Comparison of ENCODE assay signal across 9 cellular contexts in genomic region chr1:179129702-179130473, GRCh38. TPM values are rescaled to one million over a fixed set of nuclear protein-coding genes. Genes with fewer than 3 reads are reported as not detected.
A peak's percentile ranks its signal among the peaks of the same experiment; 100 is the strongest.
DNase-seq lines count a peak whose midpoint lies in the region; ATAC-seq, FAIRE-seq and TF ChIP-seq lines count a peak whose summit lies in the region.
"Had no signal": no experiment of that assay in that cellular context is flagged by ENCODE, and none has a peak within 500 bp of the region (broad histone marks: within the 10 kb centered on the region; RNA-seq: fewer than 3 reads in every experiment).

No MANE protein-coding gene starts in this region.

- POLR2A ChIA-PET in K562 (lab: Yijun Ruan, JAX) = interaction anchor here (0.6 to 1.0 kb wide), 2 partner anchors 9 to 320 kb away, joined by 3 to 4 read pairs; no protein-coding TSS in a partner anchor

- H3K27ac ChIP-seq in Peyer's patch = peak overlapping the region; percentile 42 to 79 (median 72)
- peak overlapping the region; percentile 47; the same call in 2 of the 3 replicates for H3K27ac ChIP-seq in K562 (ENCODE audit: extremely low read depth, low read depth, low read length)

- H3K9me1 ChIP-seq in K562 (ENCODE audit: control insufficient read depth, insufficient read depth, low read length) = no peaks in the 10 kb centered on the region

- H4K20me1 ChIP-seq in K562 (replicated peaks; ENCODE audit: control insufficient read depth, insufficient read depth, low read length) = no peaks in the 10 kb centered on the region

- H3K9ac ChIP-seq in K562 (ENCODE audit: insufficient read depth in 1 of 2, low read depth in 2 of 2, low read length in 2 of 2) = no peak overlapping the region; a peak in 1 of 4 replicates

- H3K4me1 ChIP-seq in Peyer's patch (peaks cover 0 to 10% (median 0%) of the 10 kb centered on the region in 4 donors), K562 (replicated peaks in 1 of 2; ENCODE audit: control insufficient read depth in 2 of 2, insufficient read depth in 2 of 2, low read length in 2 of 2) (peaks cover 9 to 15% of the 10 kb centered on the region in 2 experiments; a peak in 3 of 5 replicates)

- BruUV-seq in K562 (replicated peaks; lab: Mats Ljungman, UMichigan) = no TSS peak

- H3K4me2 ChIP-seq in K562 (ENCODE audit: insufficient read depth, low read length) = peak overlapping the region; percentile 66

- no peak for TF ChIP-seq RAD21 in K562 (CRISPR knock-in tag; conservative IDR thresholded peaks at IDR 0.05 in 1 of 2, IDR thresholded peaks at IDR 0.05 in 1 of 2)

- TF ChIP-seq POLR2A in Peyer's patch (IDR thresholded peaks at IDR 0.05) (no peak), K562 (conservative IDR thresholded peaks at IDR 0.05) (no peak)

- CTCF ChIA-PET in K562 (lab: Yijun Ruan, JAX; ENCODE audit: low intra/inter-chr PET ratio) = no interaction called here

- peak; percentile 74 for DNase-seq in A172 (ENCODE audit: low spot score)
- no peak for DNase-seq in Peyer's patch
- peak in 1 of 4 experiments; percentile 10 for DNase-seq in K562 (ENCODE audit: extremely low read depth in 1 of 4, low spot score in 3 of 4)
- peak; percentile 73 for DNase-seq in medulla oblongata (ENCODE audit: extremely low spot score)
- no peak for DNase-seq in HuH-7.5 (ENCODE audit: low spot score)
- no peak for DNase-seq in NCI-H187 (lab: John Stamatoyannopoulos, UW)

- H3K27me3 ChIP-seq in Peyer's patch = no peaks in the 10 kb centered on the region
- no peaks in the 10 kb centered on the region for H3K27me3 ChIP-seq in K562 (ENCODE audit: control insufficient read depth in 2 of 2, insufficient read depth in 2 of 2, low read length in 2 of 2)

- TF ChIP-seq CTCF in Peyer's patch (IDR thresholded peaks at IDR 0.05) (no peak), K562 (IDR thresholded peaks at IDR 0.05 in 2 of 3, conservative IDR thresholded peaks at IDR 0.05 in 1 of 3; ENCODE audit: insufficient read depth in 2 of 3, low read depth in 1 of 3, low read length in 3 of 3) (no peak)

- ATAC-seq in GM18870 (IDR thresholded peaks at IDR 0.05; ENCODE audit: unreplicated experiment) (peak; percentile 99), HG03045 (IDR thresholded peaks at IDR 0.05; ENCODE audit: unreplicated experiment) (peak; percentile 92), K562 (peak; percentile 82)

- intact Hi-C loops in K562 (cut with micrococcal nuclease) = no loop called here

- H2AFZ ChIP-seq in K562 (ENCODE audit: low read depth, low read length) = peak overlapping the region; percentile 67

- 67% methylated on average over 10 of the region's 10 CpGs for WGBS in K562 (ENCODE audit: insufficient coverage, low coverage, missing lambda C conversion rate)

- FAIRE-seq in K562 (lab: Jason Lieb, UNC) = no peak
- FAIRE-seq: endometrium had no signal

- H3K79me2 ChIP-seq in K562 (ENCODE audit: control insufficient read depth, insufficient read depth, low read length) = no peaks in the 10 kb centered on the region; the same call in 2 of the 3 replicates

- H3K4me3 ChIP-seq in Peyer's patch (peak overlapping the region; percentile 9 to 30 (median 17)), K562 (no peak overlapping the region)

- in situ Hi-C loops in K562 (cut with MboI) = loop anchor here (10.0 kb wide), 1 partner anchor 235 kb away; the partner anchor contains the start of gene AXDND1

- no peak for TF ChIP-seq EP300 in K562 (IDR thresholded peaks at IDR 0.05; ENCODE audit: low read length)

- H3K36me3 ChIP-seq in Peyer's patch (no peaks in the 10 kb centered on the region), K562 (ENCODE audit: control insufficient read depth, insufficient read depth, low read length) (peaks cover 24% of the 10 kb centered on the region)

- H3K9me3 ChIP-seq in Peyer's patch = no peaks in the 10 kb centered on the region
- H3K9me3 ChIP-seq in K562 (replicated peaks; ENCODE audit: control insufficient read depth, insufficient read depth, low read depth, low read length) = no peaks in the 10 kb centered on the region

TF ChIP-seq in K562, 482 proteins besides CTCF, POLR2A, EP300 and RAD21 (continues in another document):
- TF ChIP-seq HNRNPUL1 (IDR thresholded peaks at IDR 0.05; ENCODE audit: low read length) (no peak), MNT (conservative IDR thresholded peaks at IDR 0.05) (0 out of 4 replicates have a peak, but pooled peaks have one; percentile 17 to 30), CREB3 (tag; conservative IDR thresholded peaks at IDR 0.05; ENCODE audit: low read depth) (peak; percentile 89; the same call in 1 of the 2 replicates), GABPB2 (CRISPR knock-in tag; conservative IDR thresholded peaks at IDR 0.05) (0 out of 2 replicates have a peak, but pooled peaks have one; percentile 32), MED1 (CRISPR knock-in tag; IDR thresholded peaks at IDR 0.05; ENCODE audit: borderline replicate concordance) (no peak), ZNF274 (IDR thresholded peaks at IDR 0.05; ENCODE audit: borderline replicate concordance, low read depth, low read length) (no peak), TCF15 (CRISPR knock-in tag; IDR thresholded peaks at IDR 0.05) (no peak), FOXK2 (conservative IDR thresholded peaks at IDR 0.05 in 1 of 2, IDR thresholded peaks at IDR 0.05 in 1 of 2; ENCODE audit: low read depth in 2 of 2) (peak; percentile 72 to 76), ZBTB11 (CRISPR knock-in tag; IDR thresholded peaks at IDR 0.05) (peak in 1 of 3 experiments; percentile 30; a peak in 1 of 6 replicates)

RNA-seq across cellular contexts. Expression of gene TOR3A, which starts 48.0 kb away (rescaled TPM):
- total RNA-seq in A172 (2014; rRNA removed; shearing (Covaris generic)) = 49.2 and 65.1 TPM in 2 replicates
- total RNA-seq in Peyer's patch = 10 to 100 TPM; 19.2 to 42.9 (median 33.9) TPM
- 35.1 and 99.5 TPM in 2 replicates for total RNA-seq in K562 (2011; cell fraction: chromatin; rRNA removed; ENCODE audit: low replicate concordance)
- total RNA-seq in K562 (2011; cell fraction: nucleolus; rRNA removed) = 118 and 119 TPM in 2 replicates
- 78.9 and 84.8 TPM in 2 replicates for total RNA-seq in K562 (2011; cell fraction: nucleoplasm; rRNA removed)
- 85.5 and 99.4 TPM in 2 replicates for total RNA-seq in K562 (2014; rRNA removed)
- total RNA-seq in K562 (2014; rRNA removed; fragmentation: Illumina TruSeq; extraction: Trizol) = 30.7 and 33.8 TPM in 2 replicates
- 38.9 and 39.7 TPM in 2 replicates for total RNA-seq in K562 (2015; rRNA removed; fragmentation: Illumina TruSeq; extraction: Trizol)
- 56.4 and 57.5 TPM in 2 replicates for total RNA-seq in K562 (2021)
- 35.9 and 39.0 TPM in 2 replicates for polyA plus RNA-seq in K562 (2011; rRNA removed)
- polyA plus RNA-seq in K562 (2011; cell fraction: cytosol; rRNA removed) = 46.7 and 101 TPM in 2 replicates
- 32.1 and 53.1 TPM in 2 replicates for polyA plus RNA-seq in K562 (2011; cell fraction: nucleus; rRNA removed)
- 40.2 and 44.0 TPM in 2 replicates for polyA plus RNA-seq in K562 (2012)
- 52.4 and 53.1 TPM in 2 replicates for polyA plus RNA-seq in K562 (2014; fragmentation: Illumina TruSeq; extraction: Trizol)
- polyA plus RNA-seq in K562 (2014; fragmentation: Nextera tagmentation; extraction: Ambion mirVana) = 10 to 100 TPM in 1 of 2 experiments, 1 to 10 TPM in 1; 7.9 to 13.0 TPM
- polyA plus RNA-seq in K562 (2014; rRNA removed) = 94.5 and 94.7 TPM in 2 replicates
- 39.1 and 54.9 TPM in 2 replicates for polyA minus RNA-seq in K562 (2011; rRNA and poly(A)+ RNA removed)
- polyA minus RNA-seq in K562 (2011; cell fraction: cytosol; rRNA and poly(A)+ RNA removed) = 30.2 and 38.8 TPM in 2 replicates
- 23.4 and 26.4 TPM in 2 replicates for polyA minus RNA-seq in K562 (2011; cell fraction: nucleus; rRNA and poly(A)+ RNA removed)

Comparison
In these comparisons a context has a peak if more than half of its experiments do, and no peak if none do; other contexts are left out.
1. DNase-seq: peak in A172 (single experiment) and medulla oblongata (single experiment); none in Peyer's patch (0 of 3), HuH-7.5 (single experiment) and NCI-H187 (0 of 2).
2. Peak in every context shown above with its lines, with median percentiles within 50 percentile points of each other: ATAC-seq.